In the genomic region with DNA sequence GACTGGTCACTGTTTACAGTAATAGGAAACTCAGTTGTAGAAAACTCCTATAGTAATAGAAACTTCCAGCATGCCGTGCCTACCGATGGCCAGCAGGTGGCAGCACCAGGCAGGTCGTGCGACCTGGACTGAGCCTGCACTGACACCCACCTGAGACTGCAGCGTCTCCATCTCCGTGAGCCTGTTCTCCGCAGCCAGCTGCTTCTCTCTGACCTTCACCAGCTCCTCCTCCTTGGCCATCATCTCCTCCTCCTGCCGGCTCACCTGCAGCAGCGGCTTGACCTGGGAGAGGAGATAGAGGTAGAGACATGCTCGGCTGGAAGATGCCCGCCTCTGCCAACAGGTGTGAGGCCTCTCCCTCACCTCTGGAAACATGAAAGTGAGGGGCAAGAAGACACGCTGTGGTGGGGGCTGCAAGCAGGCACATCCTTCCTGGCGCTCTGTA, we compare ENCODE assay signal across 8 cellular contexts.
A peak's percentile ranks its signal among the peaks of the same experiment; 100 is the strongest.
DNase-seq lines count a peak whose midpoint lies in the region; ATAC-seq and TF ChIP-seq lines count a peak whose summit lies in the region.

No MANE protein-coding gene starts in this region.

- no peaks in the 10 kb centered on the region for H3K79me2 ChIP-seq in OCI-LY1 (ENCODE audit: insufficient read depth, low read length)

- H3K4me3 ChIP-seq in OCI-LY1 (ENCODE audit: low read depth, low read length, poor library complexity, severe bottlenecking): no peak overlapping the region
- no peak overlapping the region for H3K4me3 ChIP-seq in epithelial cell of esophagus (ENCODE audit: low read length)
- no peak overlapping the region for H3K4me3 ChIP-seq in mucosa of rectum (ENCODE audit: low read length in 2 of 2)

- H4K20me1 ChIP-seq in OCI-LY1 (ENCODE audit: insufficient read depth, low read length): no peaks in the 10 kb centered on the region

- H3K27ac ChIP-seq in OCI-LY1 (ENCODE audit: low read depth, low read length, poor library complexity, severe bottlenecking) (peak overlapping the region; percentile 24), mucosa of rectum (ENCODE audit: low read depth in 2 of 2, low read length in 2 of 2) (peak overlapping the region; percentile 31 to 33)

- no peak overlapping the region for H3K4me2 ChIP-seq in OCI-LY1 (ENCODE audit: low read length)

- H2AFZ ChIP-seq in OCI-LY1 (ENCODE audit: low read length): no peak overlapping the region

- no peaks in the 10 kb centered on the region for H3K9me2 ChIP-seq in OCI-LY1 (ENCODE audit: low read depth, low read length)

- DNase-seq in CMK (ENCODE audit: low read depth): peak; percentile 18
- peak; percentile 87 for DNase-seq in activated T-cell treated with anti-CD3 and anti-CD28 coated beads for 1 hour (ENCODE audit: low read depth)
- peak; percentile 67 for DNase-seq in epithelial cell of esophagus (ENCODE audit: low read depth)
- peak; percentile 59 for DNase-seq in stimulated activated CD8-positive, alpha-beta memory T cell treated with anti-CD3 and anti-CD28 coated beads, Interleukin-7, amount 100 ng/mL, for 24 hours (ENCODE audit: low read depth)

- no peaks in the 10 kb centered on the region for H3K27me3 ChIP-seq in OCI-LY1 (ENCODE audit: insufficient read depth, low read length)
- no peaks in the 10 kb centered on the region for H3K27me3 ChIP-seq in mucosa of rectum (ENCODE audit: control insufficient read depth in 2 of 2, insufficient read depth in 2 of 2, low read length in 2 of 2)

- H3K9ac ChIP-seq in OCI-LY1 (ENCODE audit: low read length): no peak overlapping the region
- no peak overlapping the region for H3K9ac ChIP-seq in mucosa of rectum (ENCODE audit: low read depth in 1 of 2, low read length in 2 of 2)

- H3K9me3 ChIP-seq in OCI-LY1 (ENCODE audit: low read length) (no peaks in the 10 kb centered on the region), mucosa of rectum (ENCODE audit: control insufficient read depth in 2 of 2, low read length in 2 of 2) (no peaks in the 10 kb centered on the region)

- no peaks in the 10 kb centered on the region for H3F3A ChIP-seq in OCI-LY1 (ENCODE audit: insufficient read depth, low read length)

- peaks cover 6% of the 10 kb centered on the region for H3K4me1 ChIP-seq in OCI-LY1 (ENCODE audit: insufficient read depth, low read length, severe bottlenecking)
- peaks cover 5 to 16% of the 10 kb centered on the region in 2 donors for H3K4me1 ChIP-seq in mucosa of rectum (ENCODE audit: control insufficient read depth in 2 of 2, insufficient read depth in 2 of 2, low read length in 2 of 2)

- TF ChIP-seq CTCF in OCI-LY1 (IDR thresholded peaks at IDR 0.05; ENCODE audit: low read length) (peak; percentile 96), epithelial cell of esophagus (IDR thresholded peaks at IDR 0.05; ENCODE audit: insufficient read depth, low read depth, low read length, missing control alignments) (peak; percentile 93)

- H3K36me3 ChIP-seq in OCI-LY1 (ENCODE audit: insufficient read depth, low read length): peaks cover 99% of the 10 kb centered on the region
- H3K36me3 ChIP-seq in mucosa of rectum (ENCODE audit: control insufficient read depth in 2 of 2, insufficient read depth in 2 of 2, low read length in 2 of 2): peaks cover 95 to 96% of the 10 kb centered on the region in 2 donors

- ATAC-seq in HG03565 (IDR thresholded peaks at IDR 0.05; ENCODE audit: unreplicated experiment) (peak; percentile 51), HG02840 (IDR thresholded peaks at IDR 0.05; ENCODE audit: low FRiP score, unreplicated experiment) (no peak)

Comparison
In these comparisons a context has a peak if more than half of its experiments do, and no peak if none do; other contexts are left out.
1. DNase-seq: peak in every context shown above with its lines; median percentile 87 in activated T-cell treated with anti-CD3 and anti-CD28 coated beads for 1 hour; 67 in epithelial cell of esophagus; 59 in stimulated activated CD8-positive, alpha-beta memory T cell treated with anti-CD3 and anti-CD28 coated beads, Interleukin-7, amount 100 ng/mL, for 24 hours; 18 in CMK.